In genomic region chr1:75787524-75787923, GRCh38 we compare ENCODE assay signal across 8 cellular contexts. TPM values are rescaled to one million over a fixed set of nuclear protein-coding genes. Genes with fewer than 3 reads are reported as not detected.
A peak's percentile ranks its signal among the peaks of the same experiment; 100 is the strongest.
DNase-seq lines count a peak whose midpoint lies in the region; ATAC-seq and TF ChIP-seq lines count a peak whose summit lies in the region.

No MANE protein-coding gene starts in this region.

- TF ChIP-seq CTCF in esophagus squamous epithelium (IDR thresholded peaks at IDR 0.05) (no peak), prostate gland (IDR thresholded peaks at IDR 0.05) (no peak)

- H3K36me3 ChIP-seq in esophagus squamous epithelium (peaks cover 0 to 38% (median 11%) of the 10 kb centered on the region in 3 donors), prostate gland (peaks cover 0 to 7% of the 10 kb centered on the region in 2 donors)

- DNase-seq in esophagus squamous epithelium (lab: John Stamatoyannopoulos, UW) (no peak), prostate gland (ENCODE audit: low spot score) (no peak), NCI-H2081 treated with DMSO at 0.1 percent for 48 hours (lab: John Stamatoyannopoulos, UW) (no peak), SIG-M5 (lab: John Stamatoyannopoulos, UW) (no peak), ecto neural progenitor cell (ENCODE audit: low spot score) (no peak)

- intact Hi-C loops in esophagus squamous epithelium (cut with DNase I) (no loop called here), prostate gland (cut with DNase I) (loop anchor here (5.0 kb wide), 1 partner anchor 65 kb away; the partner anchor contains the start of gene ACADM)

- WGBS in esophagus squamous epithelium, 2 donors, result 6 to 17% methylated on average over 4 of the region's 4 CpGs
- 9% methylated on average over 4 of the region's 4 CpGs for WGBS in prostate gland

- H3K27ac ChIP-seq in esophagus squamous epithelium, result peak overlapping the region in 3 of 4 donors; percentile 80 to 92 (median 90)
- no peak overlapping the region for H3K27ac ChIP-seq in prostate gland

- H3K4me1 ChIP-seq in esophagus squamous epithelium (peaks cover 17 to 61% (median 40%) of the 10 kb centered on the region in 3 donors), prostate gland (replicated peaks) (no peaks in the 10 kb centered on the region)

- ATAC-seq in GM21619 (IDR thresholded peaks at IDR 0.05; ENCODE audit: unreplicated experiment), result no peak

- H3K27me3 ChIP-seq in esophagus squamous epithelium, result no peaks in the 10 kb centered on the region
- H3K27me3 ChIP-seq in prostate gland (replicated peaks; ENCODE audit: insufficient read depth), result no peaks in the 10 kb centered on the region

- 0 out of 2 replicates have a peak, but pooled peaks have one; percentile 12 for TF ChIP-seq POLR2A in Raji (IDR thresholded peaks at IDR 0.05; ENCODE audit: insufficient read depth, low read depth, low read length)
- no peak for TF ChIP-seq POLR2A in esophagus squamous epithelium (IDR thresholded peaks at IDR 0.05)
- TF ChIP-seq POLR2A in prostate gland (IDR thresholded peaks at IDR 0.05), result no peak

- H3K9me3 ChIP-seq in esophagus squamous epithelium (no peaks in the 10 kb centered on the region), prostate gland (no peaks in the 10 kb centered on the region)

- H3K4me3 ChIP-seq in GM08714 (ENCODE audit: low read length) (peak overlapping the region; percentile 100), esophagus squamous epithelium (peak overlapping the region; percentile 66 to 85 (median 78)), prostate gland (peak overlapping the region; percentile 55 to 68)

RNA-seq across cellular contexts. Expression of gene RABGGTB, which starts 1.5 kb away (rescaled TPM):
- 10 to 100 TPM; 34.9 to 98.4 (median 68.1) TPM for total RNA-seq in esophagus squamous epithelium
- total RNA-seq in prostate gland, result 10 to 100 TPM; 34.4 to 42.8 TPM

RNA-seq across cellular contexts. Expression of gene MSH4, which starts 9.2 kb away (rescaled TPM):
- total RNA-seq in esophagus squamous epithelium (under 1 TPM in 2 of 4 donors, not detected in 2; 0.35 to 0.38 TPM), prostate gland (under 1 TPM; 0.05 to 0.91 TPM)

Comparison
In these comparisons a context has a peak if more than half of its experiments do, and no peak if none do; other contexts are left out.
1. H3K27ac ChIP-seq: peak in esophagus squamous epithelium (3 of 4); none in prostate gland (0 of 2).
2. Peak in every context shown above with its lines, with median percentiles within 50 percentile points of each other: H3K4me3 ChIP-seq.